25 cellular contexts compared by ENCODE assay signal in the genomic region with DNA sequence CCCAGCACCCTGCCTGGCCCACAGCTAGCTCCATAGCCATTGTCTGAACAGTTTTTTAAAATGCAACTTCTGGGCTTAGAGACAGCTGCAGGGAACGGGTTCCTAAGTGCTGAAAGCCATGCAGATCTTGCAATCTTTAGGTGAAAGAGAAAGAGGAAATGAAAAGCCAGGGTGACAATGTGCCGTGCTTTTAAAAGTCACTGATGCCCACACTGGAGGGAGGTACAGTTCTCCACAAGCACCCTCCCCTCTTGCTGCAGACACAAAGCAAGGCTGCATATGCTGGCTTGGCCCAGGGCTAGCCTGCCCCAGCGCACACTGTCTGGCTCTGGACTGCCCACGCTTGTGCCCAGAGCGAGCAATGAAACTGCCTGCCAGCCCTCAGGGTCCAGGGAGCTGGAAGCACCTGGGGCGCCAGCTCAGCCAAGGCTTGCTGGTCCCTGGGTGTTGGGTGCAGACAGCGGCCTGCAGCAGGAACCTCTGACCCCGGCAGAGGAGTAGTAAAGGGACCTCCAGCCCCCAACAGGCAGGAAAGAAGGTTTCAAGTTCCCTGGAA.
"Had no signal": no experiment of that assay in that cellular context is flagged by ENCODE, and none has a peak within 500 bp of the region (broad histone marks: within the 10 kb centered on the region; RNA-seq: fewer than 3 reads in every experiment).

No MANE protein-coding gene starts in this region.

- DNase-seq: activated CD4-positive, alpha-beta memory T cell treated with anti-CD3 and anti-CD28 coated beads for 36 hours; activated CD4-positive, alpha-beta T cell treated with anti-CD3 and anti-CD28 coated beads, Interleukin-2, amount 10 ng/mL, durations not matched to agents 7 days and 5 days; activated CD4-positive, CD25-positive, alpha-beta regulatory T cell; activated CD8-positive, alpha-beta memory T cell treated with anti-CD3 and anti-CD28 coated beads for 24 hours; activated effector memory CD4-positive, alpha-beta T cell treated with anti-CD3 and anti-CD28 coated beads, Interleukin-2, amount 50 U/mL, for 16 hours; activated naive CD4-positive, alpha-beta T cell treated with Interleukin-2 at 50 U/mL for 16 hours; activated naive CD8-positive, alpha-beta T cell treated with anti-CD3 and anti-CD28 coated beads, Interleukin-2, amount 50 U/mL, for 24 hours; activated T-cell treated with anti-CD3 and anti-CD28 coated beads, Interleukin-2, amount 50 U/mL, for 4 hours; amniotic stem cell; body of pancreas; MG63; NCI-H1105; NCI-H1436; NCI-H1694 treated with DMSO at 0.1 percent for 48 hours; NCI-H2081; OCI-M1; Right ventricle myocardium superior; T-helper 17 cell; T-helper 9 cell had no signal

- H3K36me3 ChIP-seq: ascending aorta, MG63, SJSA1 had no signal

- H3K27me3 ChIP-seq: ascending aorta, body of pancreas, MG63, SJSA1 had no signal

- H3K4me1 ChIP-seq: ascending aorta, body of pancreas, SJSA1 had no signal

- ATAC-seq: activated naive CD4-positive, alpha-beta T cell treated with anti-CD3 and anti-CD28 coated beads, Interleukin-2, amount 50 U/mL, for 72 hours; activated naive CD8-positive, alpha-beta T cell treated with anti-CD3 and anti-CD28 coated beads, Interleukin-2, amount 50 U/mL, for 24 hours; activated T-cell treated with anti-CD3 and anti-CD28 coated beads, Interleukin-2, amount 50 U/mL, for 4 hours; body of pancreas; Panc1; T-helper 17 cell had no signal

- H3K4me3 ChIP-seq: ascending aorta, body of pancreas, MG63, SJSA1 had no signal

- H3K9me3 ChIP-seq: ascending aorta, body of pancreas, MG63 had no signal

- H3K27ac ChIP-seq: ascending aorta, body of pancreas, RWPE1, SJSA1, VCaP had no signal
